In the genomic region with DNA sequence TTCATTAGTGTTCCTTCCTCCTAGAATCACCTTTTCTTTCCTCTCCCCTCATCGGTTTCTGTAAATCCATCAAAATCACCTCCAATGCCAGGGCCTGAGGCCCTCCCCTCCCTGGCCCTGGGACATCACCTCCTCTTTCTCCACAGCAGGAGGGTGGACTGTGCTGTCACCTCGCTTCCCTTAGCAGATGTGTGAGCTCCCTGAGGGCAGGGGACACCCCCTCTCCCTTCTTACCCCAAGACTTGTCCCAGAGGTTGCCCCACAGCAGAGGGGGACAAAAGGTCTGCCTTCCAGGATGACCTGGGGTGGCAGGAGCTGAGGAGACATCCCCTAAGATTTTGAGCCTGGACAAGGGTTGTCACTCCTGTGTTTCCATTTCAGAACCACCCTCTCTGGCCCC, we compare ENCODE assay signal across 22 cellular contexts. TPM values are rescaled to one million over a fixed set of nuclear protein-coding genes. Genes with fewer than 3 reads are reported as not detected.
DNase-seq lines count a peak whose midpoint lies in the region; ATAC-seq and TF ChIP-seq lines count a peak whose summit lies in the region.
"Had no signal": no experiment of that assay in that cellular context is flagged by ENCODE, and none has a peak within 500 bp of the region (broad histone marks: within the 10 kb centered on the region; RNA-seq: fewer than 3 reads in every experiment).

No MANE protein-coding gene starts in this region.

- peaks cover 13% of the 10 kb centered on the region for H3K4me1 Mint-ChIP-seq in activated CD8-positive, alpha-beta memory T cell treated with anti-CD3 and anti-CD28 coated beads, Interleukin-2, amount 10 ng/mL, durations not matched to agents 7 days and 5 days

- H3K36me3 Mint-ChIP-seq in activated CD8-positive, alpha-beta memory T cell treated with anti-CD3 and anti-CD28 coated beads, Interleukin-2, amount 10 ng/mL, durations not matched to agents 7 days and 5 days, result peaks cover 3% of the 10 kb centered on the region

- TF ChIP-seq CTCF in osteoblast (IDR thresholded peaks at IDR 0.05; ENCODE audit: extremely low read depth, low read depth, low read length), result no peak
- TF ChIP-seq CTCF in sigmoid colon (IDR thresholded peaks at IDR 0.05), result no peak

- H3K27me3 Mint-ChIP-seq in activated CD8-positive, alpha-beta memory T cell treated with anti-CD3 and anti-CD28 coated beads, Interleukin-2, amount 10 ng/mL, durations not matched to agents 7 days and 5 days, result peaks cover 74% of the 10 kb centered on the region

- no peaks in the 10 kb centered on the region for H3K36me3 ChIP-seq in osteoblast (ENCODE audit: insufficient read depth, low read length)
- H3K36me3 ChIP-seq in sigmoid colon, result no peaks in the 10 kb centered on the region

- CTCF ChIA-PET in activated CD8-positive, alpha-beta memory T cell treated with anti-CD3 and anti-CD28 coated beads, Interleukin-2, amount 10 ng/mL, durations not matched to agents 7 days and 5 days (lab: Charles Lee), result no interaction called here

- TF ChIP-seq POLR2A in sigmoid colon (IDR thresholded peaks at IDR 0.05), result no peak

- H3K4me1 ChIP-seq in osteoblast (ENCODE audit: insufficient read depth, low read length), result no peaks in the 10 kb centered on the region
- H3K4me1 ChIP-seq in sigmoid colon, result peaks cover 0 to 11% (median 10%) of the 10 kb centered on the region in 4 donors
- H3K4me1 ChIP-seq: A549 had no signal

- no peaks in the 10 kb centered on the region for H4K20me1 ChIP-seq in osteoblast (ENCODE audit: insufficient read depth, low read length)

- no peaks in the 10 kb centered on the region for H3K9me3 ChIP-seq in osteoblast (ENCODE audit: low read depth, low read length)
- no peaks in the 10 kb centered on the region for H3K9me3 ChIP-seq in sigmoid colon
- H3K9me3 ChIP-seq: A549, HAP-1 had no signal

- 75 to 80% methylated on average over 2 of the region's 2 CpGs for WGBS in sigmoid colon, 2 donors

- H3K4me3 ChIP-seq in osteoblast (ENCODE audit: insufficient read depth, low read length), result no peak overlapping the region
- H3K4me3 ChIP-seq in sigmoid colon, result no peak overlapping the region
- H3K4me3 ChIP-seq: A549, HAP-1 had no signal

- no peak for ATAC-seq in activated CD8-positive, alpha-beta memory T cell treated with anti-CD3 and anti-CD28 coated beads, Interleukin-2, amount 10 ng/mL, durations not matched to agents 7 days and 5 days
- no peak for ATAC-seq in HG03432 (IDR thresholded peaks at IDR 0.05; ENCODE audit: unreplicated experiment)
- ATAC-seq: A549 had no signal

- no peak overlapping the region for H3K4me2 ChIP-seq in osteoblast (ENCODE audit: insufficient read depth, low read length)
- H3K4me2 ChIP-seq: A549 had no signal

- DNase-seq in activated CD8-positive, alpha-beta memory T cell treated with anti-CD3 and anti-CD28 coated beads, Interleukin-2, amount 50 U/mL, for 48 hours, result peak; percentile 39
- DNase-seq in activated CD8-positive, alpha-beta memory T cell treated with anti-CD3 and anti-CD28 coated beads, Interleukin-2, amount 10 ng/mL, durations not matched to agents 7 days and 5 days, result no peak
- peak; percentile 68 for DNase-seq in osteoblast (ENCODE audit: insufficient read length, low spot score, missing footprints)
- DNase-seq in sigmoid colon, result peak; percentile 30
- DNase-seq in mucosa of gallbladder (ENCODE audit: low spot score), result no peak
- DNase-seq: 8988T; ACHN; AML-193; C1 segment of cervical spinal cord; Calu3; CD4-positive, alpha-beta memory T cell; COR-L47; DMS53; DMS79 treated with DMSO at 0.1 percent for 48 hours; GF-D8; GOT3; HFFc6 had no signal

- H2AFZ ChIP-seq in osteoblast (ENCODE audit: low read length), result no peak overlapping the region

- H3K27ac ChIP-seq in osteoblast (ENCODE audit: low read depth, low read length) (no peak overlapping the region), sigmoid colon (no peak overlapping the region)
- H3K27ac ChIP-seq: A549 had no signal

- intact Hi-C loops in sigmoid colon (cut with DNase I), result no loop called here

- H3K4me3 Mint-ChIP-seq in activated CD8-positive, alpha-beta memory T cell treated with anti-CD3 and anti-CD28 coated beads, Interleukin-2, amount 10 ng/mL, durations not matched to agents 7 days and 5 days, result no peak overlapping the region
- H3K4me3 Mint-ChIP-seq: CD4-positive, alpha-beta memory T cell; HFFc6 had no signal

- H3K27me3 ChIP-seq in osteoblast (ENCODE audit: insufficient read depth, low read length), result peaks cover 35% of the 10 kb centered on the region
- peaks cover 10 to 93% (median 36%) of the 10 kb centered on the region in 3 donors for H3K27me3 ChIP-seq in sigmoid colon

- H3K27ac Mint-ChIP-seq in activated CD8-positive, alpha-beta memory T cell treated with anti-CD3 and anti-CD28 coated beads, Interleukin-2, amount 10 ng/mL, durations not matched to agents 7 days and 5 days, result no peak overlapping the region
- H3K27ac Mint-ChIP-seq: HFFc6 had no signal

- H3K79me2 ChIP-seq in osteoblast (ENCODE audit: insufficient read depth, low read length), result no peaks in the 10 kb centered on the region

- TF ChIP-seq EP300 in sigmoid colon (IDR thresholded peaks at IDR 0.05), result no peak

- H3K9me3 Mint-ChIP-seq in activated CD8-positive, alpha-beta memory T cell treated with anti-CD3 and anti-CD28 coated beads, Interleukin-2, amount 10 ng/mL, durations not matched to agents 7 days and 5 days (ENCODE audit: low read depth), result no peaks in the 10 kb centered on the region
- H3K9me3 Mint-ChIP-seq: HFFc6 had no signal

RNA-seq across cellular contexts. Expression of gene ULBP1, which starts 5.9 kb away (rescaled TPM):
- 1 to 10 TPM in 1 of 2 experiments, under 1 TPM in 1; 0.82 to 1.2 TPM for total RNA-seq in activated CD8-positive, alpha-beta memory T cell treated with anti-CD3 and anti-CD28 coated beads, Interleukin-2, amount 10 ng/mL, durations not matched to agents 7 days and 5 days
- total RNA-seq in osteoblast (0.72 and 0.88 TPM in 2 replicates), sigmoid colon (under 1 TPM in 1 of 4 donors, not detected in 3; 0.55 TPM), mucosa of gallbladder (0.09 TPM)
- under 1 TPM in 1 of 3 donors, not detected in 2; 0.09 TPM for polyA plus RNA-seq in sigmoid colon
- total RNA-seq: CD4-positive, alpha-beta memory T cell; G401 had no signal
- polyA plus RNA-seq: CD4-positive, alpha-beta memory T cell had no signal

RNA-seq across cellular contexts. Expression of gene ULBP2, which starts 27.8 kb away (rescaled TPM):
- under 1 TPM; 0.80 to 0.99 TPM for total RNA-seq in activated CD8-positive, alpha-beta memory T cell treated with anti-CD3 and anti-CD28 coated beads, Interleukin-2, amount 10 ng/mL, durations not matched to agents 7 days and 5 days
- total RNA-seq in osteoblast (2.5 and 3.2 TPM in 2 replicates), sigmoid colon (not detected), mucosa of gallbladder (0.14 TPM)
- under 1 TPM in 1 of 3 donors, not detected in 2; 0.34 TPM for polyA plus RNA-seq in sigmoid colon
- total RNA-seq: CD4-positive, alpha-beta memory T cell had no signal

RNA-seq across cellular contexts. Expression of gene RAET1G, which starts 46.7 kb away (rescaled TPM):
- not detected for total RNA-seq in activated CD8-positive, alpha-beta memory T cell treated with anti-CD3 and anti-CD28 coated beads, Interleukin-2, amount 10 ng/mL, durations not matched to agents 7 days and 5 days
- total RNA-seq in osteoblast, result 1.5 and 1.8 TPM in 2 replicates
- not detected for total RNA-seq in sigmoid colon
- polyA plus RNA-seq in sigmoid colon, result under 1 TPM in 1 of 3 donors, not detected in 2; 0.23 TPM
- total RNA-seq in mucosa of gallbladder, result 0.52 TPM
- total RNA-seq: CD4-positive, alpha-beta memory T cell; G401 had no signal
- polyA plus RNA-seq: CD4-positive, alpha-beta memory T cell had no signal

RNA-seq across cellular contexts. Expression of gene RAET1L, which starts 55.7 kb away (rescaled TPM):
- not detected for total RNA-seq in activated CD8-positive, alpha-beta memory T cell treated with anti-CD3 and anti-CD28 coated beads, Interleukin-2, amount 10 ng/mL, durations not matched to agents 7 days and 5 days
- total RNA-seq in osteoblast (not detected in 2 replicates), sigmoid colon (not detected), mucosa of gallbladder (not detected)
- polyA plus RNA-seq in sigmoid colon, result not detected
- total RNA-seq: CD4-positive, alpha-beta memory T cell; G401; HFFc6 had no signal
- polyA plus RNA-seq: BJ; CD4-positive, alpha-beta memory T cell had no signal

Comparison
In these comparisons a context has a peak if more than half of its experiments do, and no peak if none do; other contexts are left out.
1. DNase-seq: peak in activated CD8-positive, alpha-beta memory T cell treated with anti-CD3 and anti-CD28 coated beads, Interleukin-2, amount 50 U/mL, for 48 hours (single experiment), osteoblast (single experiment) and sigmoid colon (single experiment); none in activated CD8-positive, alpha-beta memory T cell treated with anti-CD3 and anti-CD28 coated beads, Interleukin-2, amount 10 ng/mL, durations not matched to agents 7 days and 5 days (single experiment) and mucosa of gallbladder (single experiment).